ENCODE assay signal across 8 cellular contexts in genomic region chr6:13767121-13767794, GRCh38. TPM values are rescaled to one million over a fixed set of nuclear protein-coding genes. Genes with fewer than 3 reads are reported as not detected.
A peak's percentile ranks its signal among the peaks of the same experiment; 100 is the strongest.
DNase-seq lines count a peak whose midpoint lies in the region; ATAC-seq, FAIRE-seq and TF ChIP-seq lines count a peak whose summit lies in the region.

No MANE protein-coding gene starts in this region.

- POLR2A ChIA-PET in Panc1 (lab: Charles Lee) (no interaction called here), GM12878 (lab: Charles Lee) (interaction anchor here (0.6 kb wide), 1 partner anchor 134 kb away, joined by 3 read pairs; no protein-coding TSS in a partner anchor)

- H3K4me1 ChIP-seq in BE2C: no peaks in the 10 kb centered on the region
- H3K4me1 ChIP-seq in Panc1 (ENCODE audit: control insufficient read depth, insufficient read depth, low read length): no peaks in the 10 kb centered on the region
- H3K4me1 ChIP-seq in GM12878 (ENCODE audit: control insufficient read depth, insufficient read depth, low read length): peaks cover 23% of the 10 kb centered on the region

- peak; percentile 45; the same call in 1 of the 2 replicates for TF ChIP-seq RAD21 in GM12878 (IDR thresholded peaks at IDR 0.05; ENCODE audit: insufficient read depth, low read depth, low read length)

- H3K9ac ChIP-seq in GM12878 (ENCODE audit: control insufficient read depth, insufficient read depth, low read length): no peak overlapping the region

- peak overlapping the region; percentile 71 for H3K4me2 ChIP-seq in GM12878 (ENCODE audit: control insufficient read depth, insufficient read depth)

- no peak overlapping the region for H3K27ac ChIP-seq in Panc1 (ENCODE audit: low read length)
- no peak overlapping the region for H3K27ac ChIP-seq in GM12878 (ENCODE audit: control insufficient read depth, insufficient read depth)

- no peak for ATAC-seq in Panc1
- ATAC-seq in GM12878: peak; percentile 19
- ATAC-seq in GM18519 (IDR thresholded peaks at IDR 0.05; ENCODE audit: low FRiP score, unreplicated experiment): no peak
- no peak for ATAC-seq in HG02571 (IDR thresholded peaks at IDR 0.05; ENCODE audit: unreplicated experiment)

- intact Hi-C loops in Panc1 (cut with micrococcal nuclease; ENCODE audit: unreplicated experiment): no loop called here
- intact Hi-C loops in GM12878 (cut with micrococcal nuclease; ENCODE audit: unreplicated experiment): no loop called here

- H2AFZ ChIP-seq in GM12878 (ENCODE audit: control insufficient read depth, low read depth, low read length): peak overlapping the region; percentile 41

- DNase-seq in BE2C: peak; percentile 42
- no peak for DNase-seq in Panc1 (ENCODE audit: low read depth, low spot score)
- DNase-seq in GM12878 (ENCODE audit: low read depth, low spot score): no peak
- DNase-seq in kidney glomerular epithelial cell (lab: John Stamatoyannopoulos, UW): peak; percentile 35
- DNase-seq in stimulated activated CD4-positive, alpha-beta T cell treated with anti-CD3 and anti-CD28 coated beads, Interleukin-1b, Interleukin-23, amount 100 ng/mL, for 4 hours (ENCODE audit: low read depth in 2 of 2): peak; percentile 20 to 28
- no peak for DNase-seq in NCI-H345 (lab: John Stamatoyannopoulos, UW)

- peak; percentile 44 for FAIRE-seq in GM12878 (lab: Jason Lieb, UNC)

- H3K36me3 ChIP-seq in BE2C: no peaks in the 10 kb centered on the region
- H3K36me3 ChIP-seq in Panc1 (ENCODE audit: control insufficient read depth, insufficient read depth, low read length): no peaks in the 10 kb centered on the region
- H3K36me3 ChIP-seq in GM12878 (ENCODE audit: control insufficient read depth in 2 of 2, insufficient read depth in 2 of 2, low read length in 1 of 2): no peaks in the 10 kb centered on the region

- in situ Hi-C loops in Panc1 (cut with HindIII; ENCODE audit: low pct_unique_long_range_greater_than_20kb, low sequenced_read_pairs): no loop called here
- in situ Hi-C loops in GM12878 (cut with MboI): no loop called here

- TF ChIP-seq EP300 in GM12878 (IDR thresholded peaks at IDR 0.05; ENCODE audit: borderline replicate concordance in 1 of 2, control insufficient read depth in 1 of 2, low read depth in 2 of 2, low read length in 2 of 2): no peak

- 6% methylated on average over 15 of the region's 19 CpGs for WGBS in GM12878 (ENCODE audit: insufficient coverage, insufficient replicate concordance, low lambda C conversion rate, missing lambda C conversion rate)

- H4K20me1 ChIP-seq in GM12878 (ENCODE audit: control insufficient read depth, insufficient read depth): no peaks in the 10 kb centered on the region

- H3K4me3 ChIP-seq in BE2C (ENCODE audit: low read depth, low read length) (peak overlapping the region; percentile 44), Panc1 (ENCODE audit: low read depth in 2 of 2, low read length in 2 of 2) (no peak overlapping the region), GM12878 (peak overlapping the region; percentile 32; the same call in 1 of the 2 replicates)

- CTCF ChIA-PET in Panc1 (lab: Charles Lee): no interaction called here
- CTCF ChIA-PET in GM12878 (lab: Yijun Ruan, JAX): no interaction called here

- SMC1A ChIA-PET in GM12878 (lab: Charles Lee; ENCODE audit: uncharacterized antibody, unreplicated experiment): no interaction called here

- H3K9me3 ChIP-seq in BE2C (no peaks in the 10 kb centered on the region), Panc1 (ENCODE audit: control insufficient read depth, insufficient read depth, low read depth, low read length) (no peaks in the 10 kb centered on the region), GM12878 (replicated peaks; ENCODE audit: control insufficient read depth, insufficient read depth, low read length) (peaks cover 3% of the 10 kb centered on the region; the same call in 2 of the 3 replicates)

- RAD21 ChIA-PET in GM12878 (lab: Charles Lee; ENCODE audit: unreplicated experiment): interaction anchor here (0.6 kb wide), 1 partner anchor 478 kb away, joined by 3 read pairs; no protein-coding TSS in a partner anchor

- BruUV-seq in Panc1 (replicated peaks; lab: Mats Ljungman, UMichigan): no TSS peak
- BruUV-seq in GM12878 (replicated peaks; lab: Mats Ljungman, UMichigan): no TSS peak

- peak; percentile 30; the same call in 1 of the 2 replicates for TF ChIP-seq CTCF in BE2C (IDR thresholded peaks at IDR 0.05; ENCODE audit: low read depth, low read length)
- 0 out of 2 replicates have a peak, but pooled peaks have one; percentile 13 for TF ChIP-seq CTCF in Panc1 (IDR thresholded peaks at IDR 0.05)
- TF ChIP-seq CTCF in GM12878 (IDR thresholded peaks at IDR 0.05 in 2 of 3, conservative IDR thresholded peaks at IDR 0.05 in 1 of 3; ENCODE audit: control insufficient read depth in 2 of 3, extremely low read depth in 1 of 3, insufficient read depth in 1 of 3, low read depth in 3 of 3, low read length in 3 of 3): peak in 2 of 3 experiments; percentile 16 to 45; a peak in 3 of 6 replicates

- no peaks in the 10 kb centered on the region for H3K27me3 ChIP-seq in BE2C
- H3K27me3 ChIP-seq in Panc1 (ENCODE audit: control insufficient read depth, insufficient read depth, low read length): no peaks in the 10 kb centered on the region
- H3K27me3 ChIP-seq in GM12878 (replicated peaks in 1 of 2; ENCODE audit: control insufficient read depth in 2 of 2, insufficient read depth in 2 of 2, low read length in 1 of 2): no peaks in the 10 kb centered on the region; a peak in 1 of 4 replicates

- TF ChIP-seq POLR2A in GM12878 (IDR thresholded peaks at IDR 0.05; ENCODE audit: low read depth, low read length): no peak

- H3K79me2 ChIP-seq in GM12878 (ENCODE audit: control insufficient read depth, insufficient read depth, low read length): no peaks in the 10 kb centered on the region

TF ChIP-seq in GM12878, 131 proteins besides CTCF, POLR2A, EP300 and RAD21:
- no peak for TF ChIP-seq ZNF217 (IDR thresholded peaks at IDR 0.05)
- TF ChIP-seq IKZF2 (IDR thresholded peaks at IDR 0.05): peak in 1 of 2 experiments; percentile 20; a peak in 1 of 4 replicates

RNA-seq across cellular contexts. Expression of gene MCUR1, which starts 47.1 kb away (rescaled TPM):
- 19.0 TPM for polyA plus RNA-seq in BE2C (2012; ENCODE audit: insufficient read depth, insufficient read length, low read depth)
- total RNA-seq in Panc1 (2021; ENCODE audit: unreplicated experiment) (33.1 TPM), GM12878 (2014; rRNA removed) (16.8 and 18.1 TPM in 2 replicates), GM12878 (2014; rRNA removed; fragmentation: Illumina TruSeq; extraction: Trizol) (24.2 and 26.7 TPM in 2 replicates), GM12878 (2021) (31.7 and 34.9 TPM in 2 replicates)
- polyA plus RNA-seq in Panc1 (2012; ENCODE audit: insufficient read length): 26.9 TPM
- 8.3 and 8.8 TPM in 2 replicates for total RNA-seq in GM12878 (2013; cell fraction: nucleolus; rRNA removed)
- polyA plus RNA-seq in GM12878 (2011; ENCODE audit: low read depth): 4.1 TPM
- polyA plus RNA-seq in GM12878 (2011; rRNA removed) (12.0 and 20.5 TPM in 2 replicates), GM12878 (2014; fragmentation: Illumina TruSeq; extraction: Trizol) (19.7 and 22.2 TPM in 2 replicates), GM12878 (2014; fragmentation: Nextera tagmentation; extraction: Ambion mirVana) (1 to 10 TPM; 4.4 to 9.4 TPM), GM12878 (2014; rRNA removed) (14.4 and 17.2 TPM in 2 replicates), GM12878 (2016; fragmentation: Nextera tagmentation; extraction: Ambion mirVana) (10 to 100 TPM; 36.1 to 43.9 TPM)
- 6.6 and 7.1 TPM in 2 replicates for polyA plus RNA-seq in GM12878 (2011; cell fraction: cytosol; rRNA removed)
- 2.9 and 4.6 TPM in 2 replicates for polyA plus RNA-seq in GM12878 (2011; cell fraction: nucleus; rRNA removed)
- 8.2 and 11.2 TPM in 2 replicates for polyA plus RNA-seq in GM12878 (2012)
- 6.0 and 7.6 TPM in 2 replicates for polyA minus RNA-seq in GM12878 (2011; rRNA and poly(A)+ RNA removed)
- polyA minus RNA-seq in GM12878 (2011; cell fraction: cytosol; rRNA and poly(A)+ RNA removed): 3.1 and 3.6 TPM in 2 replicates
- polyA minus RNA-seq in GM12878 (2011; cell fraction: nucleus; rRNA and poly(A)+ RNA removed): 2.7 and 6.8 TPM in 2 replicates

RNA-seq across cellular contexts. Expression of gene RANBP9, which starts 55.6 kb away (rescaled TPM):
- 32.2 TPM for polyA plus RNA-seq in BE2C (2012; ENCODE audit: insufficient read depth, insufficient read length, low read depth)
- total RNA-seq in Panc1 (2021; ENCODE audit: unreplicated experiment) (44.5 TPM), GM12878 (2014; rRNA removed) (11.3 and 12.9 TPM in 2 replicates), GM12878 (2014; rRNA removed; fragmentation: Illumina TruSeq; extraction: Trizol) (22.5 TPM in 2 replicates), GM12878 (2021) (28.5 and 28.7 TPM in 2 replicates)
- 23.4 TPM for polyA plus RNA-seq in Panc1 (2012; ENCODE audit: insufficient read length)
- 18.2 and 18.7 TPM in 2 replicates for total RNA-seq in GM12878 (2013; cell fraction: nucleolus; rRNA removed)
- polyA plus RNA-seq in GM12878 (2011; ENCODE audit: low read depth): 17.2 TPM
- polyA plus RNA-seq in GM12878 (2011; rRNA removed) (21.5 and 32.7 TPM in 2 replicates), GM12878 (2014; fragmentation: Illumina TruSeq; extraction: Trizol) (43.1 and 44.2 TPM in 2 replicates), GM12878 (2014; fragmentation: Nextera tagmentation; extraction: Ambion mirVana) (10 to 100 TPM in 1 of 2 experiments, 1 to 10 TPM in 1; 8.2 to 10.8 TPM), GM12878 (2014; rRNA removed) (15.7 and 21.1 TPM in 2 replicates), GM12878 (2016; fragmentation: Nextera tagmentation; extraction: Ambion mirVana) (1 to 10 TPM; 3.7 to 5.0 TPM)
- 15.0 and 15.3 TPM in 2 replicates for polyA plus RNA-seq in GM12878 (2011; cell fraction: cytosol; rRNA removed)
- 17.3 and 21.5 TPM in 2 replicates for polyA plus RNA-seq in GM12878 (2011; cell fraction: nucleus; rRNA removed)
- polyA plus RNA-seq in GM12878 (2012): 23.4 and 27.1 TPM in 2 replicates
- polyA minus RNA-seq in GM12878 (2011; rRNA and poly(A)+ RNA removed): 16.4 and 27.4 TPM in 2 replicates
- 10.7 and 14.2 TPM in 2 replicates for polyA minus RNA-seq in GM12878 (2011; cell fraction: cytosol; rRNA and poly(A)+ RNA removed)
- 6.4 and 12.8 TPM in 2 replicates for polyA minus RNA-seq in GM12878 (2011; cell fraction: nucleus; rRNA and poly(A)+ RNA removed)

Comparison
In these comparisons a context has a peak if more than half of its experiments do, and no peak if none do; other contexts are left out.
1. DNase-seq: peak in BE2C (single experiment), kidney glomerular epithelial cell (single experiment) and stimulated activated CD4-positive, alpha-beta T cell treated with anti-CD3 and anti-CD28 coated beads, Interleukin-1b, Interleukin-23, amount 100 ng/mL, for 4 hours (2 of 2); none in Panc1 (single experiment), GM12878 (single experiment) and NCI-H345 (single experiment).
2. H3K4me3 ChIP-seq: peak in BE2C (single experiment) and GM12878 (single experiment); none in Panc1 (0 of 2).
3. Peak in every context shown above with its lines, with median percentiles within 50 percentile points of each other: CTCF ChIP-seq.